ENCODE assay signal across 21 cellular contexts in the genomic region with DNA sequence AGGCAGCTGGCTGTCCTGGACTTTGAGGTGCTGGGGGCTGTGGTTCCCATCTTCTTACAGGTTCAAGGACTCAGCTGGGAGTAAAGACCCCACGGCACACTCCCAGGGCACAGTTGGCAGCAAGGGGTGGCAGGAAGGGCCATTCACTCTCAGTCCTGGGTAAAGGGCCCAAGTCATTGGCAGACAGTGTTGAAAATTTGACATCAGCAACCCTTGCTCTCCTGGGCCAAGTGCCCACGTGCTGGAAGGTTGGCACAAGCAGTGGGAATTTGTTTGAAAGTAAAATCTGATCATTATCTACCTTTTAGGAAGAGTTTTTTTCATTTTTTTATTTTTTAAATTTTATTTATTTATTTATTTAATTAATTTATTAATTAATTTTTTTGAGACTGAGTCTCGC.
DNase-seq lines count a peak whose midpoint lies in the region; ATAC-seq, FAIRE-seq and TF ChIP-seq lines count a peak whose summit lies in the region.
"Had no signal": no experiment of that assay in that cellular context is flagged by ENCODE, and none has a peak within 500 bp of the region (broad histone marks: within the 10 kb centered on the region; RNA-seq: fewer than 3 reads in every experiment).

No MANE protein-coding gene starts in this region.

- H3K27me3 ChIP-seq in right lobe of liver (no peaks in the 10 kb centered on the region), HepG2 (ENCODE audit: control insufficient read depth in 1 of 2, insufficient read depth in 2 of 2, low read length in 2 of 2) (peaks cover 0 to 13% of the 10 kb centered on the region in 2 experiments; a peak in 2 of 5 replicates), esophagus muscularis mucosa (peaks cover 0 to 20% (median 0%) of the 10 kb centered on the region in 4 donors), neuronal stem cell (ENCODE audit: control insufficient read depth in 3 of 3, insufficient read depth in 3 of 3, low read depth in 1 of 3, low read length in 3 of 3) (no peaks in the 10 kb centered on the region)
- H3K27me3 ChIP-seq: BLaER1 treated with 17β-estradiol and CSF1 and Interleukin-3, amounts not matched to agents 10 nM and 100 nM had no signal

- H3K79me2 ChIP-seq in HepG2 (ENCODE audit: insufficient read depth, low read length): no peaks in the 10 kb centered on the region

- no peak overlapping the region for H4K91ac ChIP-seq in neuronal stem cell (ENCODE audit: low read depth, low read length, poor library complexity)

- no peak overlapping the region for H2BK15ac ChIP-seq in neuronal stem cell (ENCODE audit: low read length)

- no peak overlapping the region for H2BK12ac ChIP-seq in neuronal stem cell (ENCODE audit: low read length)

- WGBS in right lobe of liver (ENCODE audit: insufficient coverage, low coverage, low lambda C conversion rate, missing lambda C conversion rate): 37% methylated on average over 2 of the region's 3 CpGs
- WGBS in HepG2 (ENCODE audit: low lambda C conversion rate): 1% methylated on average over 3 of the region's 3 CpGs
- 82% methylated on average over 3 of the region's 3 CpGs for WGBS in esophagus muscularis mucosa
- WGBS in neuronal stem cell (ENCODE audit: extremely low coverage in 2 of 2, insufficient read length in 2 of 2, insufficient replicate concordance in 1 of 2), 2 donors: no CpG with 5 or more reads among the region's 3 CpGs

- no peak for TF ChIP-seq RAD21 in HepG2 (CRISPR knock-in tag; IDR thresholded peaks at IDR 0.05)

- H3K23ac ChIP-seq in neuronal stem cell (ENCODE audit: low read depth, low read length, poor library complexity): peak overlapping the region; percentile 21

- no peak overlapping the region for H3K14ac ChIP-seq in neuronal stem cell (ENCODE audit: low read length)

- no peak overlapping the region for H3K4ac ChIP-seq in neuronal stem cell (ENCODE audit: low read length)

- H2BK5ac ChIP-seq in neuronal stem cell (ENCODE audit: low read length): no peak overlapping the region

- ATAC-seq in right lobe of liver: peak; percentile 80 to 97 (median 83)
- no peak for ATAC-seq in HepG2
- ATAC-seq: A549; CD8-positive, alpha-beta T cell had no signal

- H3K9me3 ChIP-seq in right lobe of liver: no peaks in the 10 kb centered on the region
- no peaks in the 10 kb centered on the region for H3K9me3 ChIP-seq in HepG2 (ENCODE audit: low read length)
- H3K9me3 ChIP-seq in esophagus muscularis mucosa: no peaks in the 10 kb centered on the region
- H3K9me3 ChIP-seq in neuronal stem cell (replicated peaks in 1 of 2; ENCODE audit: control insufficient read depth in 2 of 2, insufficient read depth in 1 of 2, low read depth in 1 of 2, low read length in 2 of 2): no peaks in the 10 kb centered on the region
- H3K9me3 ChIP-seq: A549, Caco-2 had no signal

- intact Hi-C loops in right lobe of liver (cut with DNase I) (no loop called here), HepG2 (cut with micrococcal nuclease; ENCODE audit: unreplicated experiment) (no loop called here), esophagus muscularis mucosa (cut with DNase I) (no loop called here)

- no peaks in the 10 kb centered on the region for H4K20me1 ChIP-seq in HepG2 (ENCODE audit: insufficient read depth, low read length)
- H4K20me1 ChIP-seq: BLaER1 treated with 17β-estradiol and CSF1 and Interleukin-3, amounts not matched to agents 10 nM and 100 nM had no signal

- H3K36me3 ChIP-seq in right lobe of liver (no peaks in the 10 kb centered on the region), HepG2 (replicated peaks in 1 of 2; ENCODE audit: control insufficient read depth in 1 of 2, insufficient read depth in 2 of 2, low read length in 2 of 2) (no peaks in the 10 kb centered on the region), esophagus muscularis mucosa (no peaks in the 10 kb centered on the region), neuronal stem cell (replicated peaks in 1 of 2; ENCODE audit: control insufficient read depth in 2 of 2, insufficient read depth in 2 of 2, low read length in 2 of 2) (no peaks in the 10 kb centered on the region)
- H3K36me3 ChIP-seq: BLaER1 treated with 17β-estradiol and CSF1 and Interleukin-3, amounts not matched to agents 10 nM and 100 nM had no signal

- no peak overlapping the region for H2AFZ ChIP-seq in HepG2 (ENCODE audit: low read length)
- H2AFZ ChIP-seq in neuronal stem cell (ENCODE audit: low read length): no peak overlapping the region

- no peak overlapping the region for H2AK5ac ChIP-seq in neuronal stem cell (ENCODE audit: low read depth, low read length)

- no TSS peak for BruUV-seq in HepG2 (replicated peaks; lab: Mats Ljungman, UMichigan)

- no peaks in the 10 kb centered on the region for H3K4me1 ChIP-seq in right lobe of liver
- H3K4me1 ChIP-seq in HepG2 (ENCODE audit: insufficient read depth, low read length): no peaks in the 10 kb centered on the region
- no peaks in the 10 kb centered on the region for H3K4me1 ChIP-seq in esophagus muscularis mucosa
- peaks cover 0 to 3% of the 10 kb centered on the region in 2 donors for H3K4me1 ChIP-seq in neuronal stem cell (ENCODE audit: control insufficient read depth in 2 of 2, insufficient read depth in 1 of 2, low read depth in 1 of 2, low read length in 2 of 2)
- H3K4me1 ChIP-seq: A549, Caco-2 had no signal

- no peak overlapping the region for H3K4me2 ChIP-seq in HepG2 (ENCODE audit: low read depth, low read length)
- no peak overlapping the region for H3K4me2 ChIP-seq in neuronal stem cell (ENCODE audit: insufficient read depth, low read length, poor library complexity, severe bottlenecking)
- H3K4me2 ChIP-seq: A549; BLaER1 treated with 17β-estradiol and CSF1 and Interleukin-3, amounts not matched to agents 10 nM and 100 nM had no signal

- TF ChIP-seq POLR2A in right lobe of liver (IDR thresholded peaks at IDR 0.05) (no peak), HepG2 (IDR thresholded peaks at IDR 0.05; ENCODE audit: insufficient read depth in 1 of 2, low read depth in 2 of 2, low read length in 2 of 2) (no peak), esophagus muscularis mucosa (IDR thresholded peaks at IDR 0.05; ENCODE audit: low read depth) (no peak)

- in situ Hi-C loops in HepG2 (cut with HindIII; ENCODE audit: extremely low pct_ligation_motif_present, low pct_unique_long_range_greater_than_20kb): no loop called here

- TF ChIP-seq EP300 in HepG2 (IDR thresholded peaks at IDR 0.05; ENCODE audit: low read depth in 2 of 2, low read length in 2 of 2) (no peak), HepG2 (CRISPR knock-in tag; IDR thresholded peaks at IDR 0.05; ENCODE audit: borderline replicate concordance) (no peak), esophagus muscularis mucosa (IDR thresholded peaks at IDR 0.05) (no peak)

- H2BK120ac ChIP-seq in neuronal stem cell (ENCODE audit: low read depth, low read length): no peak overlapping the region

- H3K27ac ChIP-seq in right lobe of liver: no peak overlapping the region
- H3K27ac ChIP-seq in HepG2 (ENCODE audit: extremely low read length, insufficient read depth, low read length): no peak overlapping the region
- no peak overlapping the region for H3K27ac ChIP-seq in esophagus muscularis mucosa (replicated peaks in 1 of 4)
- H3K27ac ChIP-seq in neuronal stem cell (replicated peaks; ENCODE audit: low read length): no peak overlapping the region
- H3K27ac ChIP-seq: 22Rv1; A549; BLaER1 treated with 17β-estradiol and CSF1 and Interleukin-3, amounts not matched to agents 10 nM and 100 nM; C4-2B had no signal

- DNase-seq in right lobe of liver (peak; percentile 45 to 85 (median 81)), HepG2 (ENCODE audit: low spot score) (no peak), esophagus muscularis mucosa (ENCODE audit: extremely low spot score) (peak; percentile 75), neuronal stem cell (ENCODE audit: low spot score) (no peak), medulla oblongata (ENCODE audit: extremely low spot score) (no peak), RPMI8226 (no peak)
- DNase-seq: AML-193; Caco-2; Calu3; CD4-positive, alpha-beta T cell; CD8-positive, alpha-beta T cell; DMS79 treated with DMSO at 0.1 percent for 48 hours; GF-D8 had no signal

- CTCF ChIA-PET in HepG2 (lab: Yijun Ruan, JAX; ENCODE audit: low intra/inter-chr PET ratio, low total read pairs): no interaction called here

- H4K8ac ChIP-seq in neuronal stem cell (ENCODE audit: low read depth, low read length): no peak overlapping the region

- no peak for FAIRE-seq in HepG2 (lab: Jason Lieb, UNC)
- FAIRE-seq: A549, D721Med, G401.6, GM12891, GM19239 had no signal

- H3K4me3 ChIP-seq in right lobe of liver (no peak overlapping the region), HepG2 (replicated peaks in 1 of 3; ENCODE audit: insufficient read depth in 1 of 3, low read depth in 2 of 3, low read length in 3 of 3) (no peak overlapping the region), esophagus muscularis mucosa (no peak overlapping the region), neuronal stem cell (ENCODE audit: low read length in 2 of 2) (no peak overlapping the region)
- H3K4me3 ChIP-seq: A549; BLaER1 treated with 17β-estradiol and CSF1 and Interleukin-3, amounts not matched to agents 10 nM and 100 nM had no signal

- no peaks in the 10 kb centered on the region for H3K79me1 ChIP-seq in neuronal stem cell (ENCODE audit: low read depth, low read length)

- POLR2A ChIA-PET in HepG2 (lab: Yijun Ruan, JAX): no interaction called here

- H3K9ac ChIP-seq in HepG2 (ENCODE audit: insufficient read depth, low read depth, low read length): no peak overlapping the region
- H3K9ac ChIP-seq in neuronal stem cell (ENCODE audit: low read depth, low read length, poor library complexity): no peak overlapping the region
- H3K9ac ChIP-seq: BLaER1 treated with 17β-estradiol and CSF1 and Interleukin-3, amounts not matched to agents 10 nM and 100 nM had no signal

- TF ChIP-seq CTCF in right lobe of liver (IDR thresholded peaks at IDR 0.05) (no peak), HepG2 (CRISPR knock-in tag; IDR thresholded peaks at IDR 0.05) (no peak), esophagus muscularis mucosa (IDR thresholded peaks at IDR 0.05) (no peak)

- H3K18ac ChIP-seq in neuronal stem cell (ENCODE audit: low read length): peak overlapping the region; percentile 15

TF ChIP-seq in HepG2, 621 proteins besides CTCF, POLR2A, EP300 and RAD21 (continues in another document):
- TF ChIP-seq, protein P1, sequence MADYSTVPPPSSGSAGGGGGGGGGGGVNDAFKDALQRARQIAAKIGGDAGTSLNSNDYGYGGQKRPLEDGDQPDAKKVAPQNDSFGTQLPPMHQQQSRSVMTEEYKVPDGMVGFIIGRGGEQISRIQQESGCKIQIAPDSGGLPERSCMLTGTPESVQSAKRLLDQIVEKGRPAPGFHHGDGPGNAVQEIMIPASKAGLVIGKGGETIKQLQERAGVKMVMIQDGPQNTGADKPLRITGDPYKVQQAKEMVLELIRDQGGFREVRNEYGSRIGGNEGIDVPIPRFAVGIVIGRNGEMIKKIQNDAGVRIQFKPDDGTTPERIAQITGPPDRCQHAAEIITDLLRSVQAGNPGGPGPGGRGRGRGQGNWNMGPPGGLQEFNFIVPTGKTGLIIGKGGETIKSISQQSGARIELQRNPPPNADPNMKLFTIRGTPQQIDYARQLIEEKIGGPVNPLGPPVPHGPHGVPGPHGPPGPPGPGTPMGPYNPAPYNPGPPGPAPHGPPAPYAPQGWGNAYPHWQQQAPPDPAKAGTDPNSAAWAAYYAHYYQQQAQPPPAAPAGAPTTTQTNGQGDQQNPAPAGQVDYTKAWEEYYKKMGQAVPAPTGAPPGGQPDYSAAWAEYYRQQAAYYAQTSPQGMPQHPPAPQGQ (CRISPR knock-in tag; IDR thresholded peaks at IDR 0.05; ENCODE audit: borderline replicate concordance): no peak

Comparison
In these comparisons a context has a peak if more than half of its experiments do, and no peak if none do; other contexts are left out.
1. DNase-seq: peak in right lobe of liver (3 of 3) and esophagus muscularis mucosa (single experiment); none in HepG2 (single experiment), neuronal stem cell (single experiment), medulla oblongata (single experiment) and RPMI8226 (single experiment).